Comparison of ENCODE assay signal across 27 cellular contexts in genomic region chr1:52562766-52563165, GRCh38.
"Had no signal": no experiment of that assay in that cellular context is flagged by ENCODE, and none has a peak within 500 bp of the region (broad histone marks: within the 10 kb centered on the region; RNA-seq: fewer than 3 reads in every experiment).

No MANE protein-coding gene starts in this region.

- H3K4me3 ChIP-seq: neural progenitor cell, ovary, psoas muscle, right lobe of liver, sigmoid colon, thoracic aorta, thyroid gland, tibial nerve, upper lobe of left lung, vagina had no signal

- H3K27ac ChIP-seq: neural progenitor cell, ovary, parathyroid adenoma, psoas muscle, right lobe of liver, sigmoid colon, thoracic aorta, thyroid gland, tibial nerve, upper lobe of left lung, vagina had no signal

- H3K9me3 ChIP-seq: ovary, psoas muscle, right lobe of liver, sigmoid colon, thoracic aorta, thyroid gland, tibial nerve, upper lobe of left lung, vagina had no signal

- H3K79me2 ChIP-seq: parathyroid adenoma had no signal

- H3K27me3 ChIP-seq: neural progenitor cell, ovary, right lobe of liver, sigmoid colon, thyroid gland, upper lobe of left lung, vagina had no signal

- FAIRE-seq: small intestine, urothelium cell line had no signal

- H3K4me2 ChIP-seq: neural progenitor cell had no signal

- DNase-seq: naive thymus-derived CD4-positive, alpha-beta T cell; natural killer cell; occipital lobe; ovary; posterior cingulate gyrus; psoas muscle; right cardiac atrium; right lobe of liver; sigmoid colon; small intestine; stimulated activated CD4-positive, alpha-beta T cell treated with anti-CD3 and anti-CD28 coated beads, Interleukin-15, amount 100 ng/mL, for 24 hours; stimulated activated CD4-positive, alpha-beta T cell treated with anti-CD3 and anti-CD28 coated beads, Interleukin-2, amount 100 ng/mL, for 24 hours; stimulated activated CD4-positive, alpha-beta T cell treated with anti-CD3 and anti-CD28 coated beads, Interleukin-2, amount 100 ng/mL, for 48 hours; stimulated activated CD4-positive, alpha-beta T cell treated with anti-CD3 and anti-CD28 coated beads, Interleukin-4, amount 100 ng/mL, for 24 hours; stimulated activated naive B cell treated with anti-CD40 and anti-IgM and Interleukin-4, amounts not matched to agents 10 μg/mL and 1 μg/mL and 100 μg/mL, for 72 hours; stimulated activated naive CD4-positive, alpha-beta T cell treated with Interleukin-2 at 50 U/mL for 16 hours; substantia nigra; thyroid gland; trophoblast cell; upper lobe of left lung had no signal

- H2AFZ ChIP-seq: neural progenitor cell, parathyroid adenoma had no signal

- ATAC-seq: naive thymus-derived CD4-positive, alpha-beta T cell; natural killer cell; psoas muscle; right cardiac atrium; right lobe of liver; stimulated activated effector memory CD8-positive, alpha-beta T cell treated with anti-CD3 and anti-CD28 coated beads, Interleukin-12 subunit alpha, Interleukin-12 subunit beta, amount 100 ng/mL, for 72 hours; stimulated activated naive B cell treated with anti-CD40 and anti-IgM and Interleukin-4, amounts not matched to agents 10 μg/mL and 1 μg/mL and 100 μg/mL, for 72 hours had no signal

- H3K9ac ChIP-seq: neural progenitor cell, parathyroid adenoma had no signal

- H3K36me3 ChIP-seq: neural progenitor cell, ovary, right lobe of liver, sigmoid colon, thoracic aorta, thyroid gland, tibial nerve, upper lobe of left lung, vagina had no signal

- H3K4me1 ChIP-seq: right lobe of liver, sigmoid colon, tibial nerve, upper lobe of left lung, vagina had no signal
